In the genomic region with DNA sequence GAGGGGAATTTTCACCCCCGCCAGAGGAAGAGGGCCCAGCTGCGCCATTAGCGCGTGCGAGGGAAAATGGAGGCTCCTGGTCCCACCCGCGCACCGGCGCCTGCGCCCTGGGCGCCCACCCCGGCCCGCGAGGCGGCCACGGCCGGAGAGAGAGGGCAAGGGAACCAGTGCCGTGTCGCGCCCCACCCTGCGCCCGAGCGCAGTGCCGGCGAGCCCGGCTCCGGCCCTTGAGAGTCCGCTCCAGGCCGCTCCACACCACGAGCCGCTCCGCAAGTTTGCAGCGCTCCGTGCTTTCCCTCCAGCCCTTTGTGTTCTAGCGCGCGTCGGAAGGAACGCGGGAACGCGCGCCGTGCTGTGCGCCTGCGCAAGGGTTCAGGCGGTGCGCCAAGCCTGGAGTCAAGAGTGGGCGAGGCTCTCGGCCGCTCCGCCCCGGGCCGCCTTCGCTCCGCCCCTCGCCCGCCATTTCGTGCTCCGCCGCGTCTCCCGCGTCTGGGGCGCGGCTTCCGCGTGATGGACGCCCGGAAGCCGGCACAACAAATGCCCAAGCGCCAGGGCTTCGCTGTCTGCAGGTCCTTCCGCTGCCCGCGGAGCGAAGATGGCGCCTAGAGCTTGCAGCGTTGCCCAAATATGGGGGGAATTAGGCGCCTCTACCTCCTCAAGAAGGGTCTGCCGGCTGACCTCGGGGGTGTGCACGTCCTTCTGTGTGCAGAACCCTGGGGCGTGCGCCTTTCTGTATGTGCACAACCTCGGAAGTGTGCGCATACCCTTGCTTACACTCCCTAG, we compare ENCODE assay signal across 8 cellular contexts. TPM values are rescaled to one million over a fixed set of nuclear protein-coding genes. Genes with fewer than 3 reads are reported as not detected.
DNase-seq lines count a peak whose midpoint lies in the region; ATAC-seq and TF ChIP-seq lines count a peak whose summit lies in the region.

No MANE protein-coding gene starts in this region.

- H3K36me3 ChIP-seq in neural cell (ENCODE audit: insufficient read depth, low read length) = no peaks in the 10 kb centered on the region

- H3K4me1 Mint-ChIP-seq in stimulated activated naive CD8-positive, alpha-beta T cell treated with anti-CD3 and anti-CD28 coated beads, Interleukin-15, Interleukin-2, amounts not matched to agents 100 ng/mL and 50 ng/mL, for 24 hours (ENCODE audit: low read depth) = peaks cover 37% of the 10 kb centered on the region

- H3K27me3 Mint-ChIP-seq in stimulated activated naive CD8-positive, alpha-beta T cell treated with anti-CD3 and anti-CD28 coated beads, Interleukin-15, Interleukin-2, amounts not matched to agents 100 ng/mL and 50 ng/mL, for 24 hours = no peaks in the 10 kb centered on the region

- no peaks in the 10 kb centered on the region for H3F3A ChIP-seq in neural cell (ENCODE audit: insufficient read depth, low read length, poor library complexity, severe bottlenecking)

- no peaks in the 10 kb centered on the region for H3K36me3 Mint-ChIP-seq in stimulated activated naive CD8-positive, alpha-beta T cell treated with anti-CD3 and anti-CD28 coated beads, Interleukin-15, Interleukin-2, amounts not matched to agents 100 ng/mL and 50 ng/mL, for 24 hours (ENCODE audit: low read depth)

- no peaks in the 10 kb centered on the region for H4K20me1 ChIP-seq in neural cell (ENCODE audit: insufficient read depth)

- no peaks in the 10 kb centered on the region for H3K27me3 ChIP-seq in neural cell (ENCODE audit: insufficient read depth, low read depth, low read length)

- H3K4me3 ChIP-seq in fibroblast of villous mesenchyme (ENCODE audit: low read depth, low read length) = peak overlapping the region; percentile 50
- peak overlapping the region; percentile 15 for H3K4me3 ChIP-seq in neural cell (ENCODE audit: low read length)

- H3K27ac ChIP-seq in neural cell (ENCODE audit: low read length) = no peak overlapping the region

- DNase-seq in CD1c-positive myeloid dendritic cell (ENCODE audit: extremely low spot score) (peak; percentile 100), RKO (ENCODE audit: low spot score) (peak; percentile 95), activated gamma-delta T cell (lab: John Stamatoyannopoulos, UW) (peak; percentile 96), fibroblast of villous mesenchyme (ENCODE audit: low read depth) (peak; percentile 98)

- TF ChIP-seq CTCF in fibroblast of villous mesenchyme (IDR thresholded peaks at IDR 0.05; ENCODE audit: insufficient read depth, low read depth, low read length) (no peak), neural cell (IDR thresholded peaks at IDR 0.05; ENCODE audit: poor library complexity, severe bottlenecking) (no peak)

- H3K27ac Mint-ChIP-seq in stimulated activated naive CD8-positive, alpha-beta T cell treated with anti-CD3 and anti-CD28 coated beads, Interleukin-15, Interleukin-2, amounts not matched to agents 100 ng/mL and 50 ng/mL, for 24 hours = peak overlapping the region; percentile 90

- H3K79me2 ChIP-seq in neural cell (replicated peaks; ENCODE audit: insufficient read depth, low read length) = no peaks in the 10 kb centered on the region

- H3K9ac ChIP-seq in neural cell (ENCODE audit: low read length) = no peak overlapping the region

- peaks cover 3% of the 10 kb centered on the region for H3K9me3 Mint-ChIP-seq in stimulated activated naive CD8-positive, alpha-beta T cell treated with anti-CD3 and anti-CD28 coated beads, Interleukin-15, Interleukin-2, amounts not matched to agents 100 ng/mL and 50 ng/mL, for 24 hours

- no peak overlapping the region for H3K4me2 ChIP-seq in neural cell (ENCODE audit: low read length)

- H3K9me2 ChIP-seq in neural cell (ENCODE audit: insufficient read depth, low read length) = no peaks in the 10 kb centered on the region

- H2AFZ ChIP-seq in neural cell (ENCODE audit: low read depth, low read length) = no peak overlapping the region

- peak overlapping the region; percentile 67 for H3K4me3 Mint-ChIP-seq in stimulated activated naive CD8-positive, alpha-beta T cell treated with anti-CD3 and anti-CD28 coated beads, Interleukin-15, Interleukin-2, amounts not matched to agents 100 ng/mL and 50 ng/mL, for 24 hours

- ATAC-seq in GM19351 (IDR thresholded peaks at IDR 0.05; ENCODE audit: unreplicated experiment) = peak; percentile 56
- peak; percentile 60 for ATAC-seq in HG03520 (IDR thresholded peaks at IDR 0.05; ENCODE audit: unreplicated experiment)

- H3K9me3 ChIP-seq in neural cell (ENCODE audit: low read length) = peaks cover 11% of the 10 kb centered on the region

- TF ChIP-seq RAD21 in neural cell (conservative IDR thresholded peaks at IDR 0.05) = no peak

- no peak for TF ChIP-seq EP300 in neural cell (conservative IDR thresholded peaks at IDR 0.05; ENCODE audit: poor library complexity, severe bottlenecking)

TF ChIP-seq in neural cell, 6 proteins besides CTCF, POLR2A, EP300 and RAD21:
- TF ChIP-seq EZH2 (IDR thresholded peaks at IDR 0.05; ENCODE audit: borderline replicate concordance, insufficient read depth, low read length, poor library complexity, severe bottlenecking) = no peak
- TF ChIP-seq TAF1 (IDR thresholded peaks at IDR 0.05; ENCODE audit: low read depth) = no peak
- TF ChIP-seq SMC3 (conservative IDR thresholded peaks at IDR 0.05; ENCODE audit: poor library complexity) = no peak

RNA-seq across cellular contexts. Expression of gene PTMA, which starts 46.1 kb away (rescaled TPM):
- total RNA-seq in fibroblast of villous mesenchyme = 598 and 694 TPM in 2 replicates
- 1,579 and 2,091 TPM in 2 replicates for polyA plus RNA-seq in neural cell
- 690 and 761 TPM in 2 replicates for polyA minus RNA-seq in neural cell
